Comparison of ENCODE assay signal across 8 cellular contexts in the genomic region with DNA sequence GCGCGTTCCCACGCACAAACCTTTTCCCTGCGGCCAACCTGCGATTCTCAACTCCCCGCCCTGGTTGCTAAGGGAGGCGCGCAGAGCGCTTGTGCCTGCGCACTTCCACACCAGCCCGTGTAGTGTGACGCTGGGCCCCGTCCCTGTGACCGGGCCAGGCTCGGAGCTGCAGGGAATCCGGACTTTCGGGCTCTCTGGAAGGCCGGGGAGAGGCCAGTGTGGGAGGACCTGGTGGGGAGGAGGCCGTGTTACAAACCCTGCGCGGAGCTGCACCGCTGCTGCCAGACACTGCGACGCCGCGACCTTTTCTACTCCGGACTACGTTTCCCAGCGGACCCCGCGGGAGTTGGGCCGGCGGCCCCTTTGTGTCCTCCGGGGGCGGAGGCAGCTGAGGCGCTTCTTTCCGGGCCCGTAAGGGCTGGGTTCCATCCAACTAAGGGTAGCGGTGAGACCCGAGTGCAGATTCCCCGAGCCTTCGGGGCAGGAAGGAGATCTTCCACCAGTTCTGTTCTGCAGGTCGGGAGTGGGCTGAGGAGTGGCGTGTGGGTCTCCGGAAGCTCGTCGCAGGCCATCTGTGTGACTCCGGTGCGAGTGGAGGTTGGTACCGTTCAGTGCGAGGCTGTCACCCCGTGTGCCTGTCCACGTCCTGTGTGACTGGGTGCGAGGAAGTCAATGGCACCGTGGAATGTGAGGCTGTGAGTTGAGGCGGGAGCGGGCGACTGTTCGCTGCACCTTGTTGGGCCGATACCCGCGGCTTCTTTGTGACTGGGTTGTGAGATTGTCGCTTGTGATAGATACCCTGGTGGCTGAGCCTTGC. TPM values are rescaled to one million over a fixed set of nuclear protein-coding genes. Genes with fewer than 3 reads are reported as not detected.
A peak's percentile ranks its signal among the peaks of the same experiment; 100 is the strongest.
DNase-seq lines count a peak whose midpoint lies in the region; ATAC-seq and TF ChIP-seq lines count a peak whose summit lies in the region.

ZNF570 (plus strand) TSS at position 396 of the 817 bp plus-strand sequence. CDS start 999 bp downstream, outside the sequence.

- peaks cover 31% of the 10 kb centered on the region for H3K36me3 ChIP-seq in OCI-LY1 (ENCODE audit: insufficient read depth, low read length)
- H3K36me3 ChIP-seq in mucosa of stomach (ENCODE audit: control insufficient read depth, insufficient read depth, low read length): no peaks in the 10 kb centered on the region

- no peaks in the 10 kb centered on the region for H3F3A ChIP-seq in OCI-LY1 (ENCODE audit: insufficient read depth, low read length)

- H3K9me3 ChIP-seq in OCI-LY1 (ENCODE audit: low read length) (peaks cover 13% of the 10 kb centered on the region), mucosa of stomach (ENCODE audit: control insufficient read depth, low read length) (no peaks in the 10 kb centered on the region)

- H3K4me3 ChIP-seq in OCI-LY1 (ENCODE audit: low read depth, low read length, poor library complexity, severe bottlenecking): peak within 1 kb of the TSS; percentile 79
- peak within 1 kb of the TSS; percentile 88 for H3K4me3 ChIP-seq in mucosa of stomach (ENCODE audit: low read length)

- H4K20me1 ChIP-seq in OCI-LY1 (ENCODE audit: insufficient read depth, low read length): no peaks in the 10 kb centered on the region

- peak; percentile 47 for TF ChIP-seq POLR2A in erythroblast (IDR thresholded peaks at IDR 0.05; ENCODE audit: low read length)

- H3K4me1 ChIP-seq in OCI-LY1 (ENCODE audit: insufficient read depth, low read length, severe bottlenecking) (peaks cover 14% of the 10 kb centered on the region), mucosa of stomach (ENCODE audit: control insufficient read depth, insufficient read depth, low read length) (peaks cover 8% of the 10 kb centered on the region)

- H3K27ac ChIP-seq in C4-2B (peak within 1 kb of the TSS; percentile 49), OCI-LY1 (ENCODE audit: low read depth, low read length, poor library complexity, severe bottlenecking) (no peak within 1 kb of the TSS)

- 0 out of 2 replicates have a peak, but pooled peaks cover 6% of the 10 kb centered on the region for H3K79me2 ChIP-seq in OCI-LY1 (ENCODE audit: insufficient read depth, low read length)

- no peak for TF ChIP-seq CTCF in C4-2B (conservative IDR thresholded peaks at IDR 0.05)
- no peak for TF ChIP-seq CTCF in OCI-LY1 (IDR thresholded peaks at IDR 0.05; ENCODE audit: low read length)

- no peaks in the 10 kb centered on the region for H3K27me3 ChIP-seq in OCI-LY1 (ENCODE audit: insufficient read depth, low read length)
- no peaks in the 10 kb centered on the region for H3K27me3 ChIP-seq in mucosa of stomach (ENCODE audit: control insufficient read depth, insufficient read depth, low read length)

- DNase-seq in HT1080 (ENCODE audit: low read depth) (peak; percentile 56), erythroblast (lab: John Stamatoyannopoulos, UW) (peak; percentile 87 to 89)
- DNase-seq in activated T-cell treated with anti-CD3 and anti-CD28 coated beads, Interleukin-2, amount 50 U/mL, for 1 hour: peak; percentile 89
- peak; percentile 67 to 77 for DNase-seq in stimulated activated CD8-positive, alpha-beta memory T cell treated with anti-CD3 and anti-CD28 coated beads, Interleukin-4, amount 100 ng/mL, for 4 hours (ENCODE audit: low read depth in 2 of 2, low spot score in 1 of 2)

- peak within 1 kb of the TSS; percentile 68; the same call in 1 of the 2 replicates for H2AFZ ChIP-seq in OCI-LY1 (ENCODE audit: low read length)

- ATAC-seq in GM19395 (IDR thresholded peaks at IDR 0.05; ENCODE audit: unreplicated experiment): peak; percentile 66

- H3K9me2 ChIP-seq in OCI-LY1 (ENCODE audit: low read depth, low read length): no peaks in the 10 kb centered on the region

- H3K4me2 ChIP-seq in OCI-LY1 (ENCODE audit: low read length): peak within 1 kb of the TSS; percentile 73

- peak within 1 kb of the TSS; percentile 75 for H3K9ac ChIP-seq in OCI-LY1 (ENCODE audit: low read length)
- H3K9ac ChIP-seq in mucosa of stomach (ENCODE audit: low read length): peak within 1 kb of the TSS; percentile 66

RNA-seq across cellular contexts. Expression of gene ZNF570, which starts in this region (rescaled TPM):
- total RNA-seq in HT1080 (2014; rRNA removed; shearing (Covaris generic)): 1.7 and 2.1 TPM in 2 replicates
- polyA plus RNA-seq in HT1080 (2015; cell fraction: cytosol; rRNA removed): 0.06 TPM in 1 of 2 replicates, not detected in the other
- polyA plus RNA-seq in HT1080 (2015; cell fraction: nucleus; rRNA removed): 0.57 TPM in 1 of 2 replicates, not detected in the other
